Comparison of ENCODE assay signal across 8 cellular contexts in the genomic region with DNA sequence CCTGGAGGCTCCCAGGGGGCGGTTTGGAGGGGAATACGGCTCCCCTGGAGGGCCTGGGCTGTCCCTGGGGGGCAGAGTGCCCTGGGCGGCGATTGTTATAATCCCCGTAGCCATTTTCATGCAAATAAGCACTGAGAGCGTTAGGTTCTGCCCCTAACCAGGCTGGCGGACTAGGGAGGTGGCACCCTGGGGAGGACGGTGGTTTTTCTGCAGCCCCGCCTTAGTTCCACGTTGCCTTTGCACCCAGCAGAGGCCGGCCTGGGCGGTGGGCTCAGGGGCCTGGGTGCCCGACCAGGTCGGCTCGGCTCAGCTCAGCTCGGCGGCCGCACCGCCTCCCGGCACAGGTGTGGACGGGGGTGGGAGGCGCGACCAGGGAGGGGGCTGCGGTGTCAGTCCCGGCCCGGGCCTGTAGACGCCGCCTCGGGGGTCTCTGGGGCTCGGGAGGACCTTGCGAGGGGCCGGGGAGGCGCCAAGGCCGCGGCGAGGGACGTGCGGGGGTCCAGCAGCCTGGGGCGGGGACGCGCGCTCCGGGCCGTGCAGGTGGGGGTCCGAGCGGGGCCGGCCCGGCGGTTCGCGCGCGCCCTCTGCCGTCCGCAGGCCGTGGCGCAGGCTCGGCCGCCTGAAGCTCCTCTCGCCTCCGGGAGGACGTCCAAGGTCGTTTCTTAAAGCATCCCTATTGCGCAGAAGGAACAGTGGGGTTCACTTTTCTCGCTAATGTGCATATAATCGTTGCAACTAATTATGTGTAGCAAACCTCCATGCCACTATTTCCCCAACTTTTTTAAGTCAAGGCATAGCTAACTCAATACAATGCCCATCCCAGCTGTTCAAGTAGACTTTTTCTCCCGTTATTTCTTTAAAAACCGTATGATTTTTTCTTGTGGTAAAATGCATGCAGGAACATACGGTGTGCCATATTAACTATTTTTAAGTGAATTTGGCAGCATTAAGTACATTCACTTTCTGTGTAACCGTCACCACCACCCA. TPM values are rescaled to one million over a fixed set of nuclear protein-coding genes. Genes with fewer than 3 reads are reported as not detected.
DNase-seq lines count a peak whose midpoint lies in the region; ATAC-seq, FAIRE-seq and TF ChIP-seq lines count a peak whose summit lies in the region.

No MANE protein-coding gene starts in this region.

- intact Hi-C loops in mucosa of descending colon (cut with DNase I, micrococcal nuclease), result no loop called here

- no peaks in the 10 kb centered on the region for H3K36me3 ChIP-seq in mucosa of descending colon (ENCODE audit: low read depth)

- H3K4me3 ChIP-seq in epithelial cell of esophagus (ENCODE audit: low read length) (peak overlapping the region; percentile 10), mucosa of descending colon (peak overlapping the region; percentile 16)

- DNase-seq in AML-193 (lab: John Stamatoyannopoulos, UW) (peak; percentile 30 to 35), GM19239 (ENCODE audit: insufficient read length, low spot score) (peak; percentile 79), NCI-H2227 (lab: John Stamatoyannopoulos, UW; ENCODE audit: unreplicated experiment) (peak; percentile 75), activated T-cell treated with anti-CD3 and anti-CD28 coated beads for 1 hour (ENCODE audit: low read depth) (peak; percentile 35), epithelial cell of esophagus (ENCODE audit: low read depth) (peak; percentile 44), mucosa of descending colon (peak; percentile 75 to 87 (median 81)), superior temporal gyrus (ENCODE audit: extremely low spot score) (peak; percentile 79), foreskin melanocyte (no peak)

- FAIRE-seq in GM19239 (lab: Jason Lieb, UNC), result peak; percentile 31

- H3K9me3 ChIP-seq in mucosa of descending colon, result no peaks in the 10 kb centered on the region

- H3K4me1 ChIP-seq in mucosa of descending colon (ENCODE audit: low read depth), result peaks cover 35% of the 10 kb centered on the region

- ATAC-seq in mucosa of descending colon, result peak; percentile 67

- TF ChIP-seq CTCF in epithelial cell of esophagus (IDR thresholded peaks at IDR 0.05; ENCODE audit: insufficient read depth, low read depth, low read length, missing control alignments) (peak; percentile 54), mucosa of descending colon (IDR thresholded peaks at IDR 0.05) (peak; percentile 88)

RNA-seq across cellular contexts. Expression of gene DUSP8, which starts 2.5 kb away (rescaled TPM):
- total RNA-seq in mucosa of descending colon, result 10 to 100 TPM; 28.2 to 31.7 (median 28.5) TPM

RNA-seq across cellular contexts. Expression of gene KRTAP5-1, which starts 10.5 kb away (rescaled TPM):
- total RNA-seq in mucosa of descending colon, result not detected

RNA-seq across cellular contexts. Expression of gene KRTAP5-2, which starts 23.5 kb away (rescaled TPM):
- not detected for total RNA-seq in mucosa of descending colon

RNA-seq across cellular contexts. Expression of gene KRTAP5-3, which starts 33.7 kb away (rescaled TPM):
- not detected for total RNA-seq in mucosa of descending colon

RNA-seq across cellular contexts. Expression of gene KRTAP5-4, which starts 47.4 kb away (rescaled TPM):
- total RNA-seq in mucosa of descending colon, result not detected
